Comparison of ENCODE assay signal across 20 cellular contexts in the genomic region with DNA sequence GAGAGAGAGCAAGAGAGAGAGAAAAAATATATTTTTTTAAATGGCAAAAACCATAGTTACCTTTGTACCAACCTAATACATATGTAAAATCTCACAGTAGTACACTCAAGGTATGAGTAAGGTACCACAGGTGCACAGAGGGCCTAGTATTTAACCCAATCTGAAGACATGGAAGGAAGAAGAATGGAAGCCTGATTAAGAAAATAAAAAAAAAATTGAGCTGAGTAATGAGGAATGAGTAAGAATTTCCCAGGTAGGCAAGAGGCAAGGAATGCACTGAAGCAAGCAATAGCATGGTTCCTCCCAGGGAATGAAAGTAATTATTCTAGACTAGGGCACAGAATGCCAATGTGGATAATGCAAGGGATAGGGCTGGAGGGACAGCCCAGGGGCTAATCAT.
DNase-seq lines count a peak whose midpoint lies in the region; ATAC-seq and TF ChIP-seq lines count a peak whose summit lies in the region.
"Had no signal": no experiment of that assay in that cellular context is flagged by ENCODE, and none has a peak within 500 bp of the region (broad histone marks: within the 10 kb centered on the region; RNA-seq: fewer than 3 reads in every experiment).

No MANE protein-coding gene starts in this region.

- no peak overlapping the region for H2BK120ac ChIP-seq in mesendoderm (ENCODE audit: low read depth, low read length)

- TF ChIP-seq POLR2A in esophagus squamous epithelium (IDR thresholded peaks at IDR 0.05), result no peak
- TF ChIP-seq POLR2A in body of pancreas (IDR thresholded peaks at IDR 0.05), result no peak

- H3K18ac ChIP-seq in mesendoderm (ENCODE audit: low read length), result no peak overlapping the region

- H3K56ac ChIP-seq in mesendoderm (ENCODE audit: low read length), result no peak overlapping the region

- H2AK5ac ChIP-seq in mesendoderm (ENCODE audit: low read length), result no peak overlapping the region

- H2BK5ac ChIP-seq in mesendoderm (ENCODE audit: low read length), result no peak overlapping the region

- H3K4me3 Mint-ChIP-seq in glutamatergic neuron (ENCODE audit: unreplicated experiment), result no peak overlapping the region
- H3K4me3 Mint-ChIP-seq: CD4-positive, alpha-beta T cell; GM23338; HFFc6 had no signal

- H3K4me1 ChIP-seq in foreskin keratinocyte (no peaks in the 10 kb centered on the region), mesendoderm (ENCODE audit: control insufficient read depth, low read depth, low read length) (no peaks in the 10 kb centered on the region), esophagus squamous epithelium (no peaks in the 10 kb centered on the region), body of pancreas (no peaks in the 10 kb centered on the region)
- H3K4me1 ChIP-seq: Caco-2 had no signal

- H3K4ac ChIP-seq in mesendoderm (ENCODE audit: low read depth, low read length), result no peak overlapping the region

- no peak overlapping the region for H4K5ac ChIP-seq in mesendoderm (ENCODE audit: low read length)

- no peak overlapping the region for H3K9ac ChIP-seq in mesendoderm (ENCODE audit: low read length)

- no peaks in the 10 kb centered on the region for H3K4me1 Mint-ChIP-seq in glutamatergic neuron (ENCODE audit: low read depth, unreplicated experiment)
- H3K4me1 Mint-ChIP-seq: GM23338 had no signal

- intact Hi-C loops in esophagus squamous epithelium (cut with DNase I) (no loop called here), body of pancreas (cut with DNase I) (no loop called here)

- peak; percentile 13 for DNase-seq in M059J (ENCODE audit: low read depth)
- DNase-seq in astrocyte of the hippocampus (ENCODE audit: low read depth, low spot score), result peak; percentile 2
- peak; percentile 50 to 81 for DNase-seq in foreskin keratinocyte
- peak; percentile 2 for DNase-seq in mesendoderm
- no peak for DNase-seq in esophagus squamous epithelium (lab: John Stamatoyannopoulos, UW)
- DNase-seq in glutamatergic neuron, result no peak
- no peak for DNase-seq in body of pancreas
- DNase-seq: AML-193; Caco-2; CD4-positive, alpha-beta T cell; DMS153; DMS79; GDM1; H7; HFFc6 had no signal

- H3K4me3 ChIP-seq in mesendoderm (ENCODE audit: low read length), result no peak overlapping the region
- no peak overlapping the region for H3K4me3 ChIP-seq in esophagus squamous epithelium
- H3K4me3 ChIP-seq in body of pancreas, result no peak overlapping the region
- H3K4me3 ChIP-seq: GM23338 had no signal

- no peak overlapping the region for H4K8ac ChIP-seq in mesendoderm (ENCODE audit: low read depth, low read length)

- no peaks in the 10 kb centered on the region for H3K36me3 ChIP-seq in mesendoderm (ENCODE audit: control insufficient read depth, insufficient read depth, low read length)
- no peaks in the 10 kb centered on the region for H3K36me3 ChIP-seq in esophagus squamous epithelium
- no peaks in the 10 kb centered on the region for H3K36me3 ChIP-seq in body of pancreas (replicated peaks in 1 of 2; ENCODE audit: insufficient read depth in 1 of 2, low read depth in 2 of 2)

- no peak overlapping the region for H3K23ac ChIP-seq in mesendoderm (ENCODE audit: low read length)

- H3K27me3 Mint-ChIP-seq in glutamatergic neuron (ENCODE audit: unreplicated experiment), result no peaks in the 10 kb centered on the region
- H3K27me3 Mint-ChIP-seq: CD4-positive, alpha-beta T cell had no signal

- no peaks in the 10 kb centered on the region for H3K79me1 ChIP-seq in mesendoderm (ENCODE audit: low read length)

- no peak overlapping the region for H3K27ac Mint-ChIP-seq in glutamatergic neuron (ENCODE audit: unreplicated experiment)
- H3K27ac Mint-ChIP-seq: CD4-positive, alpha-beta T cell; GM23338; HFFc6 had no signal

- peaks cover 1% of the 10 kb centered on the region for H3K9me3 Mint-ChIP-seq in glutamatergic neuron (ENCODE audit: unreplicated experiment)
- H3K9me3 Mint-ChIP-seq: GM23338, HFFc6 had no signal

- H3K36me3 Mint-ChIP-seq in glutamatergic neuron (ENCODE audit: unreplicated experiment), result no peaks in the 10 kb centered on the region

- TF ChIP-seq CTCF in foreskin keratinocyte (conservative IDR thresholded peaks at IDR 0.05) (no peak), esophagus squamous epithelium (IDR thresholded peaks at IDR 0.05) (no peak), glutamatergic neuron (IDR thresholded peaks at IDR 0.05; ENCODE audit: partially characterized antibody, unreplicated experiment) (no peak), body of pancreas (IDR thresholded peaks at IDR 0.05) (no peak)

- no peak overlapping the region for H3K4me2 ChIP-seq in mesendoderm (ENCODE audit: low read length)
- H3K4me2 ChIP-seq: GM23338 had no signal

- H3K79me2 ChIP-seq in mesendoderm (ENCODE audit: control insufficient read depth, insufficient read depth, low read length), result no peaks in the 10 kb centered on the region

- ATAC-seq in foreskin keratinocyte (peak; percentile 66), GM18520 (IDR thresholded peaks at IDR 0.05; ENCODE audit: unreplicated experiment) (no peak), body of pancreas (no peak)
- ATAC-seq: GM23338, HCT116 had no signal

- H2BK15ac ChIP-seq in mesendoderm (replicated peaks; ENCODE audit: low read depth), result no peak overlapping the region

- H3K27ac ChIP-seq in foreskin keratinocyte (no peak overlapping the region), mesendoderm (ENCODE audit: low read depth, low read length) (no peak overlapping the region), esophagus squamous epithelium (no peak overlapping the region), body of pancreas (no peak overlapping the region)
- H3K27ac ChIP-seq: C4-2B, HL-60 had no signal

- H3K9me3 ChIP-seq in esophagus squamous epithelium, result no peaks in the 10 kb centered on the region
- H3K9me3 ChIP-seq in body of pancreas, result no peaks in the 10 kb centered on the region
- H3K9me3 ChIP-seq: Caco-2 had no signal

- no peaks in the 10 kb centered on the region for H3K27me3 ChIP-seq in foreskin keratinocyte
- H3K27me3 ChIP-seq in mesendoderm (ENCODE audit: insufficient read depth, low read length, poor library complexity), result no peaks in the 10 kb centered on the region
- no peaks in the 10 kb centered on the region for H3K27me3 ChIP-seq in esophagus squamous epithelium
- H3K27me3 ChIP-seq in body of pancreas, result no peaks in the 10 kb centered on the region

Comparison
In these comparisons a context has a peak if more than half of its experiments do, and no peak if none do; other contexts are left out.
1. DNase-seq: peak in M059J (single experiment), astrocyte of the hippocampus (single experiment), foreskin keratinocyte (2 of 2) and mesendoderm (single experiment); none in esophagus squamous epithelium (single experiment), glutamatergic neuron (single experiment) and body of pancreas (0 of 4).